In the genomic region with DNA sequence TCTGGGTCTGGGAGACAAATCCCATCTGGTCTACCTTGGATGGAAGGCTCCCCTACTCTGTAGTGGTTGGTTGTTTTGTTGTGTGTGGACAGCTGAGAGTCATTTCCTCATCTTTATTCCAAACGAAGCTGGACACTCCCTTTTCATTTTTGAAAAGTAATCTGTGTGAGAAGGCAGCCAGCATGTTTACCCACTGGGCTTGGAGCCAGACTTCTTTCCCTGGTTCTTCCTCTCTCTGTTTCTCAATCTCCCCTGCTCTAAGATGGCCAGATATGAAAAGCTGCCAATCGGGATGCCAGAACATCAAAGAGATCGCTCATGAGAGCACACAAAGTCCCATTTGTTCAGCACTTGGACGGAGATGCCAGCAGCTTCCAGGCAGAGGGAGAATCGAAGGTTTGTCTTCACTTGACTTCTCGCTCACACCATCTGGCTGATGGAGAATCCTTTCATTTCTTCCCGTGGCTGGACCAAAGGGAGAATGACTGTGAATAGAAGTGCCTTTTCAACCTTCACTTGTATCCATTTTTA, we compare ENCODE assay signal across 8 cellular contexts.
DNase-seq lines count a peak whose midpoint lies in the region; ATAC-seq and TF ChIP-seq lines count a peak whose summit lies in the region.

No MANE protein-coding gene starts in this region.

- H3K36me3 ChIP-seq in esophagus muscularis mucosa (no peaks in the 10 kb centered on the region), osteoblast (ENCODE audit: insufficient read depth, low read length) (no peaks in the 10 kb centered on the region)

- no peaks in the 10 kb centered on the region for H4K20me1 ChIP-seq in osteoblast (ENCODE audit: insufficient read depth, low read length)

- no peaks in the 10 kb centered on the region for H3K9me3 ChIP-seq in esophagus muscularis mucosa
- H3K9me3 ChIP-seq in osteoblast (ENCODE audit: low read depth, low read length) = no peaks in the 10 kb centered on the region

- H3K4me1 ChIP-seq in esophagus muscularis mucosa (peaks cover 3 to 15% (median 10%) of the 10 kb centered on the region in 4 donors), osteoblast (ENCODE audit: insufficient read depth, low read length) (peaks cover 13% of the 10 kb centered on the region)

- peaks cover 3% of the 10 kb centered on the region for H3K4me1 Mint-ChIP-seq in endothelial cell (ENCODE audit: unreplicated experiment)

- H3K27ac ChIP-seq in esophagus muscularis mucosa (replicated peaks in 1 of 4) = peak overlapping the region; percentile 5 to 62 (median 26)
- peak overlapping the region; percentile 57 for H3K27ac ChIP-seq in osteoblast (ENCODE audit: low read depth, low read length)

- no peaks in the 10 kb centered on the region for H3K9me3 Mint-ChIP-seq in endothelial cell (ENCODE audit: unreplicated experiment)

- no peak for TF ChIP-seq POLR2A in esophagus muscularis mucosa (IDR thresholded peaks at IDR 0.05; ENCODE audit: low read depth)

- peak; percentile 26 for TF ChIP-seq EP300 in esophagus muscularis mucosa (IDR thresholded peaks at IDR 0.05)

- TF ChIP-seq CTCF in esophagus muscularis mucosa (IDR thresholded peaks at IDR 0.05) (no peak), osteoblast (IDR thresholded peaks at IDR 0.05; ENCODE audit: extremely low read depth, low read depth, low read length) (no peak), endothelial cell (IDR thresholded peaks at IDR 0.05; ENCODE audit: unreplicated experiment) (no peak)

- DNase-seq in G401 (ENCODE audit: low spot score) = peak; percentile 23
- no peak for DNase-seq in esophagus muscularis mucosa (ENCODE audit: extremely low spot score)
- peak; percentile 49 for DNase-seq in osteoblast (ENCODE audit: insufficient read length, low spot score, missing footprints)
- no peak for DNase-seq in ACHN
- DNase-seq in posterior vena cava (ENCODE audit: low spot score) = no peak
- DNase-seq in endothelial cell (ENCODE audit: low spot score) = no peak

- in situ Hi-C loops in G401 (cut with HindIII; ENCODE audit: low sequenced_read_pairs) = no loop called here
- in situ Hi-C loops in ACHN (cut with HindIII; ENCODE audit: low pct_ligation_motif_present, low pct_unique_long_range_greater_than_20kb, low sequenced_read_pairs) = no loop called here

- peak overlapping the region; percentile 82 for H3K4me2 ChIP-seq in osteoblast (ENCODE audit: insufficient read depth, low read length)

- peak overlapping the region; percentile 73 for H2AFZ ChIP-seq in osteoblast (ENCODE audit: low read length)

- no peak for ATAC-seq in HG03342 (IDR thresholded peaks at IDR 0.05; ENCODE audit: unreplicated experiment)

- H3K27me3 Mint-ChIP-seq in endothelial cell (ENCODE audit: unreplicated experiment) = peaks cover 5% of the 10 kb centered on the region

- H3K4me3 ChIP-seq in esophagus muscularis mucosa (peak overlapping the region in 2 of 4 donors; percentile 8 to 41), osteoblast (ENCODE audit: insufficient read depth, low read length) (peak overlapping the region; percentile 66)

- no peaks in the 10 kb centered on the region for H3K36me3 Mint-ChIP-seq in endothelial cell (ENCODE audit: low read depth, unreplicated experiment)

- 24% methylated on average over 7 of the region's 7 CpGs for WGBS in esophagus muscularis mucosa

- no peaks in the 10 kb centered on the region for H3K79me2 ChIP-seq in osteoblast (ENCODE audit: insufficient read depth, low read length)

- H3K27me3 ChIP-seq in esophagus muscularis mucosa = no peaks in the 10 kb centered on the region
- H3K27me3 ChIP-seq in osteoblast (ENCODE audit: insufficient read depth, low read length) = no peaks in the 10 kb centered on the region

- no peak overlapping the region for H3K4me3 Mint-ChIP-seq in endothelial cell (ENCODE audit: unreplicated experiment)

- H3K27ac Mint-ChIP-seq in endothelial cell (ENCODE audit: unreplicated experiment) = no peak overlapping the region

- intact Hi-C loops in esophagus muscularis mucosa (cut with DNase I) (no loop called here), posterior vena cava (cut with DNase I) (loop anchor here in 1 of 2 donors (10.0 kb wide), 2 partner anchors 315 to 655 kb away; no protein-coding TSS in a partner anchor)

TF ChIP-seq in PFSK-1, 5 proteins besides CTCF, POLR2A, EP300 and RAD21:
- TF ChIP-seq FOXP2 (optimal IDR thresholded peaks at IDR 0.05; ENCODE audit: borderline replicate concordance, extremely low read depth, extremely low read length, insufficient read depth) (peak; percentile 64), SIN3A (IDR thresholded peaks at IDR 0.05; ENCODE audit: borderline replicate concordance, insufficient read depth, low read length) (peak; percentile 60; the same call in 1 of the 2 replicates), TAF1 (IDR thresholded peaks at IDR 0.05; ENCODE audit: borderline replicate concordance, insufficient read depth, low read length) (no peak)
- TF ChIP-seq, protein P1, sequence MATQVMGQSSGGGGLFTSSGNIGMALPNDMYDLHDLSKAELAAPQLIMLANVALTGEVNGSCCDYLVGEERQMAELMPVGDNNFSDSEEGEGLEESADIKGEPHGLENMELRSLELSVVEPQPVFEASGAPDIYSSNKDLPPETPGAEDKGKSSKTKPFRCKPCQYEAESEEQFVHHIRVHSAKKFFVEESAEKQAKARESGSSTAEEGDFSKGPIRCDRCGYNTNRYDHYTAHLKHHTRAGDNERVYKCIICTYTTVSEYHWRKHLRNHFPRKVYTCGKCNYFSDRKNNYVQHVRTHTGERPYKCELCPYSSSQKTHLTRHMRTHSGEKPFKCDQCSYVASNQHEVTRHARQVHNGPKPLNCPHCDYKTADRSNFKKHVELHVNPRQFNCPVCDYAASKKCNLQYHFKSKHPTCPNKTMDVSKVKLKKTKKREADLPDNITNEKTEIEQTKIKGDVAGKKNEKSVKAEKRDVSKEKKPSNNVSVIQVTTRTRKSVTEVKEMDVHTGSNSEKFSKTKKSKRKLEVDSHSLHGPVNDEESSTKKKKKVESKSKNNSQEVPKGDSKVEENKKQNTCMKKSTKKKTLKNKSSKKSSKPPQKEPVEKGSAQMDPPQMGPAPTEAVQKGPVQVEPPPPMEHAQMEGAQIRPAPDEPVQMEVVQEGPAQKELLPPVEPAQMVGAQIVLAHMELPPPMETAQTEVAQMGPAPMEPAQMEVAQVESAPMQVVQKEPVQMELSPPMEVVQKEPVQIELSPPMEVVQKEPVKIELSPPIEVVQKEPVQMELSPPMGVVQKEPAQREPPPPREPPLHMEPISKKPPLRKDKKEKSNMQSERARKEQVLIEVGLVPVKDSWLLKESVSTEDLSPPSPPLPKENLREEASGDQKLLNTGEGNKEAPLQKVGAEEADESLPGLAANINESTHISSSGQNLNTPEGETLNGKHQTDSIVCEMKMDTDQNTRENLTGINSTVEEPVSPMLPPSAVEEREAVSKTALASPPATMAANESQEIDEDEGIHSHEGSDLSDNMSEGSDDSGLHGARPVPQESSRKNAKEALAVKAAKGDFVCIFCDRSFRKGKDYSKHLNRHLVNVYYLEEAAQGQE (IDR thresholded peaks at IDR 0.05; ENCODE audit: insufficient read depth in 1 of 2, low read depth in 2 of 2, low read length in 2 of 2) = peak; percentile 55 to 82; a peak in 2 of 4 replicates

Comparison
In these comparisons a context has a peak if more than half of its experiments do, and no peak if none do; other contexts are left out.
1. DNase-seq: peak in G401 (single experiment) and osteoblast (single experiment); none in esophagus muscularis mucosa (single experiment), ACHN (single experiment), posterior vena cava (single experiment) and endothelial cell (single experiment).